14 cellular contexts compared by ENCODE assay signal in genomic region chr16:69253796-69254426, GRCh38. TPM values are rescaled to one million over a fixed set of nuclear protein-coding genes. Genes with fewer than 3 reads are reported as not detected.
DNase-seq lines count a peak whose midpoint lies in the region; ATAC-seq and TF ChIP-seq lines count a peak whose summit lies in the region.
"Had no signal": no experiment of that assay in that cellular context is flagged by ENCODE, and none has a peak within 500 bp of the region (broad histone marks: within the 10 kb centered on the region; RNA-seq: fewer than 3 reads in every experiment).

No MANE protein-coding gene starts in this region.

- H3K27ac Mint-ChIP-seq in central memory CD8-positive, alpha-beta T cell (ENCODE audit: low read depth) = peak overlapping the region; percentile 70
- peak overlapping the region; percentile 21 for H3K27ac Mint-ChIP-seq in mesothelial cell of epicardium
- H3K27ac Mint-ChIP-seq: activated CD4-positive, alpha-beta memory T cell treated with anti-CD3 and anti-CD28 coated beads, Interleukin-2, amount 10 ng/mL, durations not matched to agents 7 days and 5 days; activated naive CD4-positive, alpha-beta T cell treated with anti-CD3 and anti-CD28 coated beads, Interleukin-2, amount 50 U/mL, for 24 hours had no signal

- H3K9me3 ChIP-seq in testis = no peaks in the 10 kb centered on the region
- H3K9me3 ChIP-seq: neutrophil had no signal

- TF ChIP-seq CTCF in HFF-Myc (IDR thresholded peaks at IDR 0.05; ENCODE audit: low read depth, low read length, missing control alignments) = no peak
- no peak for TF ChIP-seq CTCF in mesothelial cell of epicardium (IDR thresholded peaks at IDR 0.05; ENCODE audit: unreplicated experiment)
- no peak for TF ChIP-seq CTCF in testis (IDR thresholded peaks at IDR 0.05)

- H3K27ac ChIP-seq in testis = peak overlapping the region; percentile 9 to 78
- H3K27ac ChIP-seq: neutrophil had no signal

- intact Hi-C loops in testis (cut with DNase I; ENCODE audit: low total_unique reads) = no loop called here

- H3K9me3 Mint-ChIP-seq in central memory CD8-positive, alpha-beta T cell = no peaks in the 10 kb centered on the region
- no peaks in the 10 kb centered on the region for H3K9me3 Mint-ChIP-seq in mesothelial cell of epicardium
- H3K9me3 Mint-ChIP-seq: activated CD4-positive, alpha-beta memory T cell treated with anti-CD3 and anti-CD28 coated beads, Interleukin-2, amount 10 ng/mL, durations not matched to agents 7 days and 5 days; activated naive CD4-positive, alpha-beta T cell treated with anti-CD3 and anti-CD28 coated beads, Interleukin-2, amount 50 U/mL, for 24 hours had no signal

- no peaks in the 10 kb centered on the region for H3K36me3 ChIP-seq in testis (ENCODE audit: low read depth, missing control alignments)
- H3K36me3 ChIP-seq: neutrophil had no signal

- H3K4me1 Mint-ChIP-seq in central memory CD8-positive, alpha-beta T cell = peaks cover 11% of the 10 kb centered on the region
- peaks cover 9% of the 10 kb centered on the region for H3K4me1 Mint-ChIP-seq in mesothelial cell of epicardium

- no peak overlapping the region for H3K4me3 ChIP-seq in HFF-Myc (replicated peaks; ENCODE audit: low read depth, low read length)
- H3K4me3 ChIP-seq in testis = no peak overlapping the region

- peaks cover 2% of the 10 kb centered on the region for H3K36me3 Mint-ChIP-seq in central memory CD8-positive, alpha-beta T cell (ENCODE audit: insufficient read depth)
- H3K36me3 Mint-ChIP-seq in mesothelial cell of epicardium = peaks cover 13% of the 10 kb centered on the region

- no peaks in the 10 kb centered on the region for H3K27me3 ChIP-seq in testis
- H3K27me3 ChIP-seq: neutrophil had no signal

- DNase-seq in HFF-Myc (ENCODE audit: extremely low read depth, low read depth) (peak; percentile 27), mesothelial cell of epicardium (ENCODE audit: low spot score in 2 of 2, unreplicated experiment in 2 of 2) (no peak), testis (no peak), HT-29 (ENCODE audit: low spot score) (no peak)
- no peak for DNase-seq in central memory CD8-positive, alpha-beta T cell (ENCODE audit: low spot score in 2 of 2)
- DNase-seq in activated CD8-positive, alpha-beta memory T cell treated with anti-CD3 and anti-CD28 coated beads for 24 hours = no peak
- DNase-seq in activated CD4-positive, CD25-positive, alpha-beta regulatory T cell treated with anti-CD3 and anti-CD28 coated beads, Interleukin-2, amount 50 U/mL, for 72 hours = no peak
- no peak for DNase-seq in activated CD4-positive, alpha-beta T cell treated with anti-CD3 and anti-CD28 coated beads for 48 hours
- DNase-seq: activated CD4-positive, alpha-beta memory T cell treated with anti-CD3 and anti-CD28 coated beads, Interleukin-2, amount 10 ng/mL, durations not matched to agents 7 days and 5 days; foreskin melanocyte; stimulated activated CD4-positive, alpha-beta T cell treated with anti-CD3 and anti-CD28 coated beads, Interleukin-2, amount 100 ng/mL, for 24 hours; stimulated activated naive CD4-positive, alpha-beta T cell treated with Interleukin-2 at 50 U/mL for 16 hours had no signal

- no peaks in the 10 kb centered on the region for H3K27me3 Mint-ChIP-seq in central memory CD8-positive, alpha-beta T cell
- no peaks in the 10 kb centered on the region for H3K27me3 Mint-ChIP-seq in mesothelial cell of epicardium (ENCODE audit: low read depth)
- H3K27me3 Mint-ChIP-seq: activated CD4-positive, alpha-beta memory T cell treated with anti-CD3 and anti-CD28 coated beads, Interleukin-2, amount 10 ng/mL, durations not matched to agents 7 days and 5 days; activated naive CD4-positive, alpha-beta T cell treated with anti-CD3 and anti-CD28 coated beads, Interleukin-2, amount 50 U/mL, for 24 hours had no signal

- ATAC-seq in central memory CD8-positive, alpha-beta T cell (replicated peaks; ENCODE audit: extremely low read depth, poor library complexity, severe bottlenecking) = no peak

- peak overlapping the region; percentile 21 for H3K4me3 Mint-ChIP-seq in central memory CD8-positive, alpha-beta T cell
- no peak overlapping the region for H3K4me3 Mint-ChIP-seq in mesothelial cell of epicardium
- H3K4me3 Mint-ChIP-seq: activated CD4-positive, alpha-beta memory T cell treated with anti-CD3 and anti-CD28 coated beads, Interleukin-2, amount 10 ng/mL, durations not matched to agents 7 days and 5 days; activated naive CD4-positive, alpha-beta T cell treated with anti-CD3 and anti-CD28 coated beads, Interleukin-2, amount 50 U/mL, for 24 hours had no signal

- WGBS in testis, 2 donors = 34 to 48% methylated on average over 5 of the region's 5 CpGs

- no peak for TF ChIP-seq POLR2A in testis (IDR thresholded peaks at IDR 0.05)

- peaks cover 9% of the 10 kb centered on the region for H3K4me1 ChIP-seq in testis

RNA-seq across cellular contexts. Expression of gene VPS4A, which starts 57.2 kb away (rescaled TPM):
- total RNA-seq in mesothelial cell of epicardium (28.0 to 30.3 TPM (median 29.8 TPM) in 3 replicates), testis (10 to 100 TPM; 39.8 to 43.1 TPM)
- polyA plus RNA-seq in testis (ENCODE audit: insufficient read depth, low read depth, low replicate concordance) = 31.9 TPM
- 24.5 and 33.3 TPM in 2 replicates for total RNA-seq in HT-29 (2014; rRNA removed; shearing (Covaris generic))
